Comparison of ENCODE assay signal across 22 cellular contexts in genomic region chr5:157322581-157322980, GRCh38. TPM values are rescaled to one million over a fixed set of nuclear protein-coding genes. Genes with fewer than 3 reads are reported as not detected.
DNase-seq lines count a peak whose midpoint lies in the region; ATAC-seq and TF ChIP-seq lines count a peak whose summit lies in the region.
"Had no signal": no experiment of that assay in that cellular context is flagged by ENCODE, and none has a peak within 500 bp of the region (broad histone marks: within the 10 kb centered on the region; RNA-seq: fewer than 3 reads in every experiment).

No MANE protein-coding gene starts in this region.

- H3K79me2 ChIP-seq in trophoblast cell (ENCODE audit: control insufficient read depth, insufficient read depth, low read length, poor library complexity) = no peaks in the 10 kb centered on the region
- no peaks in the 10 kb centered on the region for H3K79me2 ChIP-seq in SK-N-SH (ENCODE audit: insufficient read depth)

- H3K4ac ChIP-seq in trophoblast cell (ENCODE audit: low read depth, low read length) = no peak overlapping the region

- H4K20me1 ChIP-seq in SK-N-SH (ENCODE audit: insufficient read depth) = no peaks in the 10 kb centered on the region

- H4K8ac ChIP-seq in trophoblast cell (ENCODE audit: low read depth, low read length) = no peak overlapping the region

- no peak for TF ChIP-seq CTCF in SK-N-SH (IDR thresholded peaks at IDR 0.05)

- no peak overlapping the region for H3K14ac ChIP-seq in trophoblast cell (ENCODE audit: low read length)

- H2BK12ac ChIP-seq in trophoblast cell (ENCODE audit: low read length) = peak overlapping the region; percentile 33

- no peak for TF ChIP-seq RAD21 in SK-N-SH (IDR thresholded peaks at IDR 0.05; ENCODE audit: low read length)

- no peak overlapping the region for H4K12ac ChIP-seq in trophoblast cell (ENCODE audit: low read depth, low read length)

- H3K36me3 Mint-ChIP-seq in activated naive CD4-positive, alpha-beta T cell treated with anti-CD3 and anti-CD28 coated beads, Interleukin-2, amount 50 U/mL, for 24 hours = peaks cover 33% of the 10 kb centered on the region
- peaks cover 9 to 96% (median 35%) of the 10 kb centered on the region in 3 donors for H3K36me3 Mint-ChIP-seq in CD8-positive, alpha-beta memory T cell
- H3K36me3 Mint-ChIP-seq in activated naive CD8-positive, alpha-beta T cell treated with anti-CD3 and anti-CD28 coated beads, Interleukin-2, amount 10 ng/mL, durations not matched to agents 7 days and 5 days = peaks cover 49% of the 10 kb centered on the region

- WGBS in trophoblast cell (ENCODE audit: extremely low coverage, insufficient coverage, insufficient read length) = no CpG with 5 or more reads among the region's 13 CpGs
- WGBS in SK-N-SH (ENCODE audit: low lambda C conversion rate) = 89% methylated on average over 13 of the region's 13 CpGs

- no peak for ATAC-seq in activated naive CD8-positive, alpha-beta T cell treated with anti-CD3 and anti-CD28 coated beads, Interleukin-2, amount 10 ng/mL, durations not matched to agents 7 days and 5 days (ENCODE audit: low read depth)
- ATAC-seq in HG02678 (IDR thresholded peaks at IDR 0.05; ENCODE audit: unreplicated experiment) = no peak

- CTCF ChIA-PET in CD8-positive, alpha-beta memory T cell (lab: Charles Lee) = interaction anchor here (1.5 kb wide), 1 partner anchor 421 kb away, joined by 5 read pairs; the partner anchor contains the start of gene LSM11
- CTCF ChIA-PET in SK-N-SH (lab: Yijun Ruan, JAX) = interaction anchor here (8.6 kb wide), 1 partner anchor 156 kb away, joined by 102 read pairs; no protein-coding TSS in a partner anchor

- H3K4me1 Mint-ChIP-seq in activated naive CD4-positive, alpha-beta T cell treated with anti-CD3 and anti-CD28 coated beads, Interleukin-2, amount 50 U/mL, for 24 hours = peaks cover 22% of the 10 kb centered on the region
- peaks cover 1 to 12% (median 4%) of the 10 kb centered on the region in 3 donors for H3K4me1 Mint-ChIP-seq in CD8-positive, alpha-beta memory T cell
- peaks cover 13% of the 10 kb centered on the region for H3K4me1 Mint-ChIP-seq in activated naive CD8-positive, alpha-beta T cell treated with anti-CD3 and anti-CD28 coated beads, Interleukin-2, amount 10 ng/mL, durations not matched to agents 7 days and 5 days
- H3K4me1 Mint-ChIP-seq: GM23338 had no signal

- H3K9ac ChIP-seq in trophoblast cell (ENCODE audit: low read length) = no peak overlapping the region
- no peak overlapping the region for H3K9ac ChIP-seq in SK-N-SH

- no peak overlapping the region for H3K4me3 ChIP-seq in CD8-positive, alpha-beta memory T cell (ENCODE audit: low read length)
- H3K4me3 ChIP-seq in trophoblast cell (ENCODE audit: low read depth, low read length) (no peak overlapping the region), SK-N-SH (ENCODE audit: low read depth in 2 of 2, low read length in 1 of 2) (no peak overlapping the region)
- H3K4me3 ChIP-seq: GM23338 had no signal

- peaks cover 3% of the 10 kb centered on the region for H3K4me1 ChIP-seq in CD8-positive, alpha-beta memory T cell (ENCODE audit: insufficient read depth, low read length)
- H3K4me1 ChIP-seq in trophoblast cell (ENCODE audit: control insufficient read depth in 1 of 2, insufficient read depth in 2 of 2, low read length in 2 of 2) = peaks cover 6 to 8% of the 10 kb centered on the region in 2 experiments
- H3K4me1 ChIP-seq in SK-N-SH (ENCODE audit: control insufficient read depth in 1 of 2, insufficient read depth in 2 of 2, low read depth in 1 of 2, low read length in 1 of 2) = no peaks in the 10 kb centered on the region

- H3K27me3 Mint-ChIP-seq in activated naive CD4-positive, alpha-beta T cell treated with anti-CD3 and anti-CD28 coated beads, Interleukin-2, amount 50 U/mL, for 24 hours = no peaks in the 10 kb centered on the region
- no peaks in the 10 kb centered on the region for H3K27me3 Mint-ChIP-seq in CD8-positive, alpha-beta memory T cell
- H3K27me3 Mint-ChIP-seq in activated naive CD8-positive, alpha-beta T cell treated with anti-CD3 and anti-CD28 coated beads, Interleukin-2, amount 10 ng/mL, durations not matched to agents 7 days and 5 days = no peaks in the 10 kb centered on the region
- H3K27me3 Mint-ChIP-seq: CD4-positive, alpha-beta memory T cell had no signal

- H3K4me2 ChIP-seq in trophoblast cell (ENCODE audit: low read length) (no peak overlapping the region), SK-N-SH (no peak overlapping the region)
- H3K4me2 ChIP-seq: GM23338 had no signal

- H3K27ac Mint-ChIP-seq in activated naive CD4-positive, alpha-beta T cell treated with anti-CD3 and anti-CD28 coated beads, Interleukin-2, amount 50 U/mL, for 24 hours = peak overlapping the region; percentile 51
- H3K27ac Mint-ChIP-seq in CD8-positive, alpha-beta memory T cell = peak overlapping the region in 5 of 8 donors; percentile 44 to 92 (median 51)
- H3K27ac Mint-ChIP-seq in activated naive CD8-positive, alpha-beta T cell treated with anti-CD3 and anti-CD28 coated beads, Interleukin-2, amount 10 ng/mL, durations not matched to agents 7 days and 5 days = peak overlapping the region; percentile 34
- H3K27ac Mint-ChIP-seq: GM23338 had no signal

- no peak for TF ChIP-seq EP300 in SK-N-SH (IDR thresholded peaks at IDR 0.05; ENCODE audit: borderline replicate concordance in 1 of 2, low read depth in 1 of 2, low read length in 1 of 2)

- no peak overlapping the region for H3K4me3 Mint-ChIP-seq in activated naive CD4-positive, alpha-beta T cell treated with anti-CD3 and anti-CD28 coated beads, Interleukin-2, amount 50 U/mL, for 24 hours
- no peak overlapping the region for H3K4me3 Mint-ChIP-seq in CD8-positive, alpha-beta memory T cell
- H3K4me3 Mint-ChIP-seq in activated naive CD8-positive, alpha-beta T cell treated with anti-CD3 and anti-CD28 coated beads, Interleukin-2, amount 10 ng/mL, durations not matched to agents 7 days and 5 days = no peak overlapping the region
- H3K4me3 Mint-ChIP-seq: CD4-positive, alpha-beta memory T cell; GM23338 had no signal

- peak overlapping the region; percentile 16 for H2AK5ac ChIP-seq in trophoblast cell (ENCODE audit: low read length)

- no peak overlapping the region for H2BK5ac ChIP-seq in trophoblast cell (ENCODE audit: low read depth, low read length, poor library complexity)

- H2AFZ ChIP-seq in trophoblast cell (ENCODE audit: insufficient read depth, low read length, poor library complexity) (no peak overlapping the region), SK-N-SH (ENCODE audit: low read depth) (no peak overlapping the region)
- H2AFZ ChIP-seq: GM23338 had no signal

- no peak overlapping the region for H3K27ac ChIP-seq in CD8-positive, alpha-beta memory T cell (ENCODE audit: low read depth, low read length)
- H3K27ac ChIP-seq in trophoblast cell (ENCODE audit: low read depth, low read length) (no peak overlapping the region), SK-N-SH (ENCODE audit: low read depth in 2 of 2, low read length in 1 of 2) (no peak overlapping the region)
- H3K27ac ChIP-seq: HL-60, RWPE1 had no signal

- no peak overlapping the region for H3K23ac ChIP-seq in trophoblast cell (ENCODE audit: low read length)

- H3K9me3 Mint-ChIP-seq in activated naive CD4-positive, alpha-beta T cell treated with anti-CD3 and anti-CD28 coated beads, Interleukin-2, amount 50 U/mL, for 24 hours = no peaks in the 10 kb centered on the region
- no peaks in the 10 kb centered on the region for H3K9me3 Mint-ChIP-seq in CD8-positive, alpha-beta memory T cell
- H3K9me3 Mint-ChIP-seq in activated naive CD8-positive, alpha-beta T cell treated with anti-CD3 and anti-CD28 coated beads, Interleukin-2, amount 10 ng/mL, durations not matched to agents 7 days and 5 days = no peaks in the 10 kb centered on the region
- H3K9me3 Mint-ChIP-seq: GM23338 had no signal

- H3K79me1 ChIP-seq in trophoblast cell (ENCODE audit: low read length) = peaks cover 2% of the 10 kb centered on the region

- no peaks in the 10 kb centered on the region for H3K9me3 ChIP-seq in CD8-positive, alpha-beta memory T cell (ENCODE audit: low read length)
- H3K9me3 ChIP-seq in trophoblast cell (ENCODE audit: insufficient read depth, low read depth, low read length) = peaks cover 2% of the 10 kb centered on the region
- H3K9me3 ChIP-seq in SK-N-SH = no peaks in the 10 kb centered on the region

- no peaks in the 10 kb centered on the region for H3K9me2 ChIP-seq in SK-N-SH

- no peak for DNase-seq in activated naive CD4-positive, alpha-beta T cell (lab: John Stamatoyannopoulos, UW)
- no peak for DNase-seq in CD8-positive, alpha-beta memory T cell
- no peak for DNase-seq in activated naive CD8-positive, alpha-beta T cell treated with anti-CD3 and anti-CD28 coated beads, Interleukin-2, amount 10 ng/mL, durations not matched to agents 7 days and 5 days
- DNase-seq in trophoblast cell = no peak
- DNase-seq in stimulated activated naive CD4-positive, alpha-beta T cell treated with Interleukin-2 at 50 U/mL for 16 hours (lab: John Stamatoyannopoulos, UW) = no peak
- DNase-seq in SK-N-SH = no peak
- DNase-seq: CD4-positive, alpha-beta memory T cell; HCEC 1CT; KG1; NCI-H1092; NCI-H1436; NCI-H2029; NCI-H345; NCI-H524; NCI-H774; NK-92 treated with Interleukin-12 subunit alpha and Interleukin-12 subunit beta, amount 100 ng/mL, for 24 hours; SHP77 treated with DMSO at 0.1 percent for 48 hours had no signal

- H3F3A ChIP-seq in SK-N-SH (replicated peaks; ENCODE audit: insufficient read depth) = no peaks in the 10 kb centered on the region

- peak overlapping the region; percentile 34 for H2BK120ac ChIP-seq in trophoblast cell (ENCODE audit: insufficient read depth, low read length, poor library complexity)

- H3K27me3 ChIP-seq in CD8-positive, alpha-beta memory T cell (ENCODE audit: insufficient read depth, low read length, poor library complexity, severe bottlenecking) = no peaks in the 10 kb centered on the region
- no peaks in the 10 kb centered on the region for H3K27me3 ChIP-seq in trophoblast cell (ENCODE audit: insufficient read depth, low read length)
- H3K27me3 ChIP-seq in SK-N-SH (ENCODE audit: insufficient read depth) = no peaks in the 10 kb centered on the region

- POLR2A ChIA-PET in CD8-positive, alpha-beta memory T cell (lab: Charles Lee) = no interaction called here
- POLR2A ChIA-PET in activated naive CD8-positive, alpha-beta T cell treated with anti-CD3 and anti-CD28 coated beads, Interleukin-2, amount 10 ng/mL, durations not matched to agents 7 days and 5 days (lab: Charles Lee) = no interaction called here
- POLR2A ChIA-PET in SK-N-SH (lab: Yijun Ruan, JAX) = no interaction called here

- peaks cover 77% of the 10 kb centered on the region for H3K36me3 ChIP-seq in CD8-positive, alpha-beta memory T cell (ENCODE audit: insufficient read depth, low read length)
- peaks cover 0 to 3% of the 10 kb centered on the region in 2 experiments for H3K36me3 ChIP-seq in trophoblast cell (ENCODE audit: control insufficient read depth in 1 of 2, insufficient read depth in 2 of 2, low read length in 2 of 2)
- H3K36me3 ChIP-seq in SK-N-SH (replicated peaks in 1 of 2; ENCODE audit: control insufficient read depth in 1 of 2, insufficient read depth in 2 of 2, low read length in 1 of 2) = peaks cover 0 to 39% of the 10 kb centered on the region in 2 experiments

- peak overlapping the region; percentile 37 for H4K91ac ChIP-seq in trophoblast cell (ENCODE audit: low read depth, low read length)

- H3K18ac ChIP-seq in trophoblast cell (ENCODE audit: low read length) = no peak overlapping the region

RNA-seq across cellular contexts. Expression of gene CYFIP2, which starts 56.7 kb away (rescaled TPM):
- 100 to 1,000 TPM; 239 to 259 TPM for total RNA-seq in CD8-positive, alpha-beta memory T cell
- polyA plus RNA-seq in CD8-positive, alpha-beta memory T cell = 534 TPM
- 100 to 1,000 TPM; 458 to 480 TPM for total RNA-seq in activated naive CD8-positive, alpha-beta T cell treated with anti-CD3 and anti-CD28 coated beads, Interleukin-2, amount 10 ng/mL, durations not matched to agents 7 days and 5 days
- 19.6 and 21.0 TPM in 2 replicates for polyA plus RNA-seq in trophoblast cell (2013)
- 20.1 and 21.3 TPM in 2 replicates for polyA plus RNA-seq in SK-N-SH (2012; rRNA removed)
- 17.0 and 20.2 TPM in 2 replicates for polyA plus RNA-seq in SK-N-SH (2012; cell fraction: cytosol; rRNA removed)
- polyA plus RNA-seq in SK-N-SH (2012; cell fraction: nucleus; rRNA removed) = 43.5 and 54.8 TPM in 2 replicates
